In the genomic region with DNA sequence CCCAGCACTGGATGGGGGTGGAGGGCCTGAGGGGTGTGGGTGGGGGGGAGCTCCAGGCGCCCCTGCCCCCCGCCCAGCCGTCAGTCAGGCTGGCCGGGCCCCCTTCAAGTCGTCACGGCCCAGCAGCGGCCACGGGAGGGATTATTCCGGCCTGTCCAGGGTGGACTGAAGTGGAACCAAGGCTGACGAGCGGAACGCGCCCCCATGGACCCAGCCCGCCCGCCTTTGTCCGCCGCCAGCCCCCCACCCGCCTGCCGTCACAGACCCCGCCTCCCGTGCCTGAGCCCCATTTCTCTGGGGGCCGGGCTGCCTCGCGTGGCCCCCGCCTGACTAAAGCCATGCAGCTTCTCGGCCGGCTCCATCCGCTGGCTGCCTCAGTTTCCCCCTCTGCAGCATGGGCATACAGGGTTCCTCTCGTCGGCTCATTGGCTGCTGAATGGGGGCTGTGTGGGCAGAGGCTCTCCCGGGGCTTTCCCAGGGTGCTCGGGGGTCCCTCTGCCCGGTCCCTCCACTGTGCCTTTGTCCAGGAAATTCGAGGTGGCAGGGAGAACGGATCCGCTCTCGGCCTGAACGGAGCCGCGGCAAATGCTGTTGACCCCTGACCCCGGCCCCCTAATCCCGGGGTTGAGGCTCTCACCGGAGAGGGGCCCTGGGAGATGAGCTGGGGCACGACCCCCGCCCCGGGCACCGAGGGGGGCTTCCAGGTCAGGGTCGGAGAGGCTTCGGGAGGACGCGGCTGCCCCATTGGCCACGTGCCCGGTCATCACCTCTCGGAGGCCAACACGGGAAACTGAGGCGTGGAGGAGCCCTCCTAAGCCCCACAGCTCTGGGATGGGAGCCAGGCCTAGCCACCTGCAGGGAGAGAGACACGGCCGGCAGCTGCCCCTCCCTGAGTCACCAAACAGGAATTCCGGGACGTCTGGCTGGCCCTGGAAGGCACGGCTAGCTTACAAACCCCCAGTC, we compare ENCODE assay signal across 11 cellular contexts. TPM values are rescaled to one million over a fixed set of nuclear protein-coding genes. Genes with fewer than 3 reads are reported as not detected.
DNase-seq lines count a peak whose midpoint lies in the region; ATAC-seq and TF ChIP-seq lines count a peak whose summit lies in the region.
"Had no signal": no experiment of that assay in that cellular context is flagged by ENCODE, and none has a peak within 500 bp of the region (broad histone marks: within the 10 kb centered on the region; RNA-seq: fewer than 3 reads in every experiment).

No MANE protein-coding gene starts in this region.

- POLR2A ChIA-PET in AG04450 (lab: Yijun Ruan, JAX): no interaction called here

- no peak for TF ChIP-seq CTCF in AG04450 (IDR thresholded peaks at IDR 0.05; ENCODE audit: low read depth, low read length)
- no peak for TF ChIP-seq CTCF in HFFc6 (IDR thresholded peaks at IDR 0.05)
- no peak for TF ChIP-seq CTCF in left ventricle myocardium inferior (IDR thresholded peaks at IDR 0.05; ENCODE audit: borderline replicate concordance)

- no peaks in the 10 kb centered on the region for H3K4me1 Mint-ChIP-seq in HFFc6 (ENCODE audit: low read depth)
- H3K4me1 Mint-ChIP-seq: CD4-positive, CD25-positive, alpha-beta regulatory T cell; natural killer cell had no signal

- H3K27ac ChIP-seq in AG04450 (ENCODE audit: low read depth, low read length): no peak overlapping the region
- no peak overlapping the region for H3K27ac ChIP-seq in left ventricle myocardium inferior (replicated peaks)

- no peak overlapping the region for H3K4me3 Mint-ChIP-seq in HFFc6
- H3K4me3 Mint-ChIP-seq: activated CD4-positive, alpha-beta memory T cell treated with anti-CD3 and anti-CD28 coated beads for 36 hours; CD4-positive, CD25-positive, alpha-beta regulatory T cell; natural killer cell had no signal

- peaks cover 6% of the 10 kb centered on the region; the same call in 1 of the 2 replicates for H3K27me3 Mint-ChIP-seq in HFFc6 (ENCODE audit: insufficient read depth)

- H3K9me3 Mint-ChIP-seq in HFFc6: no peaks in the 10 kb centered on the region
- H3K9me3 Mint-ChIP-seq: activated CD4-positive, alpha-beta memory T cell treated with anti-CD3 and anti-CD28 coated beads for 36 hours; natural killer cell had no signal

- DNase-seq in AG04450 (ENCODE audit: low read depth, low spot score): peak; percentile 16
- DNase-seq in HFFc6: peak; percentile 30
- DNase-seq in adipocyte (ENCODE audit: low read depth): peak; percentile 63
- peak; percentile 63 for DNase-seq in iris pigment epithelial cell (ENCODE audit: low read depth)
- DNase-seq in putamen (ENCODE audit: low spot score): no peak
- DNase-seq in NCI-H1436 treated with DMSO at 0.1 percent for 48 hours (lab: John Stamatoyannopoulos, UW): no peak
- DNase-seq in left ventricle myocardium inferior: no peak
- DNase-seq: activated CD4-positive, alpha-beta memory T cell treated with anti-CD3 and anti-CD28 coated beads for 36 hours; CD4-positive, CD25-positive, alpha-beta regulatory T cell; natural killer cell had no signal

- intact Hi-C loops in left ventricle myocardium inferior (cut with micrococcal nuclease): no loop called here

- H3K9me3 ChIP-seq in AG04450 (ENCODE audit: control insufficient read depth, insufficient read depth, low read length) (no peaks in the 10 kb centered on the region; the same call in 1 of the 2 replicates), adipocyte (ENCODE audit: control insufficient read depth, low read length) (no peaks in the 10 kb centered on the region), left ventricle myocardium inferior (replicated peaks) (no peaks in the 10 kb centered on the region)

- no peak overlapping the region for H3K9ac ChIP-seq in adipocyte (ENCODE audit: low read length)

- H3K27me3 ChIP-seq in AG04450 (ENCODE audit: control insufficient read depth, insufficient read depth, low read length) (peaks cover 30% of the 10 kb centered on the region), adipocyte (replicated peaks; ENCODE audit: control insufficient read depth, insufficient read depth, low read length) (peaks cover 51% of the 10 kb centered on the region), left ventricle myocardium inferior (ENCODE audit: low read depth) (peaks cover 90% of the 10 kb centered on the region)

- no peak overlapping the region for H3K4me3 ChIP-seq in AG04450 (ENCODE audit: low read depth, low read length)
- H3K4me3 ChIP-seq in adipocyte (ENCODE audit: low read length): no peak overlapping the region
- no peak overlapping the region for H3K4me3 ChIP-seq in left ventricle myocardium inferior

- H3K36me3 ChIP-seq in adipocyte (ENCODE audit: control insufficient read depth, insufficient read depth, low read length, severe bottlenecking): no peaks in the 10 kb centered on the region
- no peaks in the 10 kb centered on the region for H3K36me3 ChIP-seq in left ventricle myocardium inferior

- no peak overlapping the region for H3K27ac Mint-ChIP-seq in HFFc6
- H3K27ac Mint-ChIP-seq: activated CD4-positive, alpha-beta memory T cell treated with anti-CD3 and anti-CD28 coated beads for 36 hours; CD4-positive, CD25-positive, alpha-beta regulatory T cell; natural killer cell had no signal

- no peaks in the 10 kb centered on the region for H3K36me3 Mint-ChIP-seq in HFFc6 (ENCODE audit: low read depth)
- H3K36me3 Mint-ChIP-seq: activated CD4-positive, alpha-beta memory T cell treated with anti-CD3 and anti-CD28 coated beads for 36 hours; CD4-positive, CD25-positive, alpha-beta regulatory T cell; natural killer cell had no signal

- no peaks in the 10 kb centered on the region for H3K4me1 ChIP-seq in adipocyte (ENCODE audit: control insufficient read depth, insufficient read depth, low read length)
- H3K4me1 ChIP-seq in left ventricle myocardium inferior: peaks cover 10% of the 10 kb centered on the region

- ATAC-seq in GM18873 (IDR thresholded peaks at IDR 0.05; ENCODE audit: low FRiP score, unreplicated experiment): no peak
- ATAC-seq: natural killer cell had no signal

- CTCF ChIA-PET in AG04450 (lab: Charles Lee): interaction anchor here (1.2 kb wide), 1 partner anchor 90 kb away, joined by 5 read pairs; no protein-coding TSS in a partner anchor

RNA-seq across cellular contexts. Expression of gene EFNA2, which starts 27.3 kb away (rescaled TPM):
- polyA plus RNA-seq in AG04450 (2011; rRNA removed): not detected in 2 replicates
- polyA minus RNA-seq in AG04450 (2011; rRNA and poly(A)+ RNA removed): not detected in 2 replicates
- not detected for total RNA-seq in HFFc6 (2021; fragmentation: NEBNext Ultra II Directional; extraction: Animal tissue kit (Norgen Biotek cat#: 25700))
- not detected for total RNA-seq in left ventricle myocardium inferior
- total RNA-seq: activated CD4-positive, alpha-beta memory T cell treated with anti-CD3 and anti-CD28 coated beads for 36 hours; CD4-positive, CD25-positive, alpha-beta regulatory T cell; natural killer cell had no signal
- polyA plus RNA-seq: CD4-positive, CD25-positive, alpha-beta regulatory T cell had no signal

RNA-seq across cellular contexts. Expression of gene FAM174C, which starts 37.7 kb away (rescaled TPM):
- 16.6 and 29.1 TPM in 2 replicates for polyA plus RNA-seq in AG04450 (2011; rRNA removed)
- polyA minus RNA-seq in AG04450 (2011; rRNA and poly(A)+ RNA removed): 3.8 and 4.7 TPM in 2 replicates
- 10 to 100 TPM; 54.2 to 77.6 (median 63.8) TPM for total RNA-seq in HFFc6 (2021; fragmentation: NEBNext Ultra II Directional; extraction: Animal tissue kit (Norgen Biotek cat#: 25700))
- 12.4 TPM for total RNA-seq in left ventricle myocardium inferior

RNA-seq across cellular contexts. Expression of gene CIRBP, which starts 43.9 kb away (rescaled TPM):
- polyA plus RNA-seq in AG04450 (2011; rRNA removed): 269 and 274 TPM in 2 replicates
- polyA minus RNA-seq in AG04450 (2011; rRNA and poly(A)+ RNA removed): 121 and 143 TPM in 2 replicates
- 100 to 1,000 TPM; 160 to 243 (median 190) TPM for total RNA-seq in HFFc6 (2021; fragmentation: NEBNext Ultra II Directional; extraction: Animal tissue kit (Norgen Biotek cat#: 25700))
- total RNA-seq in left ventricle myocardium inferior: 229 TPM

Comparison
In these comparisons a context has a peak if more than half of its experiments do, and no peak if none do; other contexts are left out.
1. DNase-seq: peak in AG04450 (single experiment), HFFc6 (single experiment), adipocyte (single experiment) and iris pigment epithelial cell (single experiment); none in putamen (single experiment), NCI-H1436 treated with DMSO at 0.1 percent for 48 hours (single experiment) and left ventricle myocardium inferior (single experiment).